Comparison of ENCODE assay signal across 8 cellular contexts in the genomic region with DNA sequence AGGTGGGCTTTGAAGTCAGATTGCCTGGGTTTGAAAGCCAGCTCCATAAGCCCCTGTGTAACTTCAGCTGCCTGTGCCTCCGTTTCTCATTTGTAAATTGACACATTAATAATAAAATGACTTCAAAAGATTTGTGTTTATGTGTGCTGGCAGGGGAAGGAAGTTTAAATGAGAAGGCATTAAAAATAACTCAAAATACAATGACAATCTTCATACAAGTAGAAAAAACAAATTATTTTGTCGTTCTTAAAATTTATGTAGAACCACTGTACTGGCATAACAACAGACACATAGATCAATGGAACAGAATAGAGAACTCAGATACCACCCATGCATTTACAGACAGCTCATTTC.
DNase-seq lines count a peak whose midpoint lies in the region; ATAC-seq, FAIRE-seq and TF ChIP-seq lines count a peak whose summit lies in the region.

No MANE protein-coding gene starts in this region.

- H3K27ac Mint-ChIP-seq in activated T-cell treated with anti-CD3 and anti-CD28 coated beads, Interleukin-2, amount 50 U/mL, for 72 hours, result peak overlapping the region; percentile 98
- peak overlapping the region; percentile 96 for H3K27ac Mint-ChIP-seq in activated CD8-positive, alpha-beta T cell treated with anti-CD3 and anti-CD28 coated beads, Interleukin-2, amount 10 ng/mL, durations not matched to agents 7 days and 5 days

- H3K9me3 Mint-ChIP-seq in activated T-cell treated with anti-CD3 and anti-CD28 coated beads, Interleukin-2, amount 50 U/mL, for 72 hours, result peaks cover 0 to 3% of the 10 kb centered on the region in 2 donors
- H3K9me3 Mint-ChIP-seq in activated CD8-positive, alpha-beta T cell treated with anti-CD3 and anti-CD28 coated beads, Interleukin-2, amount 10 ng/mL, durations not matched to agents 7 days and 5 days (ENCODE audit: insufficient read depth), result no peaks in the 10 kb centered on the region

- H3K36me3 Mint-ChIP-seq in activated T-cell treated with anti-CD3 and anti-CD28 coated beads, Interleukin-2, amount 50 U/mL, for 72 hours (ENCODE audit: insufficient read depth in 2 of 2), result no peaks in the 10 kb centered on the region
- H3K36me3 Mint-ChIP-seq in activated CD8-positive, alpha-beta T cell treated with anti-CD3 and anti-CD28 coated beads, Interleukin-2, amount 10 ng/mL, durations not matched to agents 7 days and 5 days (ENCODE audit: low read depth), result no peaks in the 10 kb centered on the region

- H3K4me1 ChIP-seq in kidney (ENCODE audit: control insufficient read depth in 1 of 2, insufficient read depth in 1 of 2, low read depth in 1 of 2, low read length in 2 of 2) (peaks cover 3 to 8% of the 10 kb centered on the region in 2 donors), tibial artery (peaks cover 0 to 21% (median 8%) of the 10 kb centered on the region in 4 donors)

- H3K9ac ChIP-seq in kidney (ENCODE audit: low read length in 2 of 2), result no peak overlapping the region

- no peaks in the 10 kb centered on the region for H3K36me3 ChIP-seq in kidney (ENCODE audit: control insufficient read depth in 1 of 2, insufficient read depth in 2 of 2, low read length in 2 of 2)
- no peaks in the 10 kb centered on the region for H3K36me3 ChIP-seq in tibial artery

- H3K27me3 Mint-ChIP-seq in activated T-cell treated with anti-CD3 and anti-CD28 coated beads, Interleukin-2, amount 50 U/mL, for 72 hours (ENCODE audit: low read depth), result peaks cover 26% of the 10 kb centered on the region
- H3K27me3 Mint-ChIP-seq in activated CD8-positive, alpha-beta T cell treated with anti-CD3 and anti-CD28 coated beads, Interleukin-2, amount 10 ng/mL, durations not matched to agents 7 days and 5 days (ENCODE audit: low read depth), result peaks cover 26% of the 10 kb centered on the region

- DNase-seq in activated T-cell treated with anti-CD3 and anti-CD28 coated beads, Interleukin-2, amount 50 U/mL, for 72 hours, result no peak
- no peak for DNase-seq in activated T-cell treated with anti-CD3 and anti-CD28 coated beads, Interleukin-2, amount 50 U/mL, for 48 hours
- DNase-seq in activated CD8-positive, alpha-beta T cell treated with anti-CD3 and anti-CD28 coated beads, Interleukin-2, amount 10 ng/mL, durations not matched to agents 7 days and 5 days, result no peak
- DNase-seq in kidney (no peak), tibial artery (no peak), NCI-H524 (lab: John Stamatoyannopoulos, UW) (no peak), activated gamma-delta T cell (lab: John Stamatoyannopoulos, UW) (no peak), GM13976 (ENCODE audit: low spot score) (no peak)

- in situ Hi-C loops in GM13976 (cut with MboI; ENCODE audit: low sequenced_read_pairs, unreplicated experiment), result loop anchor here (25.0 kb wide), 1 partner anchor 270 kb away; no protein-coding TSS in a partner anchor

- H3K4me1 Mint-ChIP-seq in activated T-cell treated with anti-CD3 and anti-CD28 coated beads, Interleukin-2, amount 50 U/mL, for 72 hours (ENCODE audit: low read depth), result peaks cover 38% of the 10 kb centered on the region
- H3K4me1 Mint-ChIP-seq in activated CD8-positive, alpha-beta T cell treated with anti-CD3 and anti-CD28 coated beads, Interleukin-2, amount 10 ng/mL, durations not matched to agents 7 days and 5 days (ENCODE audit: low read depth), result peaks cover 35% of the 10 kb centered on the region

- no peaks in the 10 kb centered on the region for H3K9me3 ChIP-seq in kidney (ENCODE audit: control insufficient read depth in 1 of 2, low read length in 2 of 2)
- no peaks in the 10 kb centered on the region for H3K9me3 ChIP-seq in tibial artery

- TF ChIP-seq CTCF in kidney (IDR thresholded peaks at IDR 0.05; ENCODE audit: borderline replicate concordance, extremely low read depth, insufficient read depth) (no peak), tibial artery (IDR thresholded peaks at IDR 0.05) (no peak), GM13976 (IDR thresholded peaks at IDR 0.05; ENCODE audit: borderline replicate concordance, control extremely low read depth, extremely low read depth, insufficient read depth, missing control alignments) (no peak)

- H3K27ac ChIP-seq in kidney (ENCODE audit: low read depth in 2 of 2, low read length in 2 of 2), result no peak overlapping the region
- H3K27ac ChIP-seq in tibial artery, result no peak overlapping the region

- H3K4me3 ChIP-seq in kidney (ENCODE audit: low read length in 2 of 2) (peak overlapping the region; percentile 66 to 68), tibial artery (peak overlapping the region; percentile 26 to 42)

- H3K27me3 ChIP-seq in tibial artery, result peaks cover 0 to 23% of the 10 kb centered on the region in 2 donors

- no peak for FAIRE-seq in kidney (lab: Jason Lieb, UNC)

- POLR2A ChIA-PET in activated CD8-positive, alpha-beta T cell treated with anti-CD3 and anti-CD28 coated beads, Interleukin-2, amount 10 ng/mL, durations not matched to agents 7 days and 5 days (lab: Charles Lee), result interaction anchor here (0.7 to 1.4 kb wide), 4 partner anchors 16 to 316 kb away, joined by 3 to 6 read pairs (median 3); a partner anchor contains a TSS

- peak overlapping the region; percentile 88 to 100 for H3K4me3 Mint-ChIP-seq in activated T-cell treated with anti-CD3 and anti-CD28 coated beads, Interleukin-2, amount 50 U/mL, for 72 hours
- H3K4me3 Mint-ChIP-seq in activated CD8-positive, alpha-beta T cell treated with anti-CD3 and anti-CD28 coated beads, Interleukin-2, amount 10 ng/mL, durations not matched to agents 7 days and 5 days, result peak overlapping the region; percentile 85

- CTCF ChIA-PET in activated CD8-positive, alpha-beta T cell treated with anti-CD3 and anti-CD28 coated beads, Interleukin-2, amount 10 ng/mL, durations not matched to agents 7 days and 5 days (lab: Charles Lee), result interaction anchor here (0.7 to 3.6 kb wide), 53 partner anchors 8 to 921 kb away, joined by 3 to 31 read pairs (median 4); a partner anchor contains a TSS

- intact Hi-C loops in kidney (cut with DNase I) (no loop called here), tibial artery (cut with DNase I; ENCODE audit: low total_unique reads) (no loop called here)

- ATAC-seq in activated T-cell treated with anti-CD3 and anti-CD28 coated beads, Interleukin-2, amount 50 U/mL, for 72 hours (replicated peaks in 1 of 2), result peak in 1 of 2 donors; percentile 21
- no peak for ATAC-seq in activated CD8-positive, alpha-beta T cell treated with anti-CD3 and anti-CD28 coated beads, Interleukin-2, amount 10 ng/mL, durations not matched to agents 7 days and 5 days
